In genomic region chr1:20380616-20381035, GRCh38 we compare ENCODE assay signal across 14 cellular contexts.
DNase-seq lines count a peak whose midpoint lies in the region; ATAC-seq, FAIRE-seq and TF ChIP-seq lines count a peak whose summit lies in the region.
"Had no signal": no experiment of that assay in that cellular context is flagged by ENCODE, and none has a peak within 500 bp of the region (broad histone marks: within the 10 kb centered on the region; RNA-seq: fewer than 3 reads in every experiment).

No MANE protein-coding gene starts in this region.

- no peak for TF ChIP-seq RAD21 in A549 (conservative IDR thresholded peaks at IDR 0.05 in 1 of 2, IDR thresholded peaks at IDR 0.05 in 1 of 2)

- H3K4me3 ChIP-seq in A549: no peak overlapping the region
- H3K4me3 ChIP-seq in GM23248: peak overlapping the region; percentile 18; the same call in 1 of the 2 replicates
- no peak overlapping the region for H3K4me3 ChIP-seq in kidney epithelial cell (ENCODE audit: low read depth, low read length)
- no peak overlapping the region for H3K4me3 ChIP-seq in mesendoderm (ENCODE audit: low read length)
- no peak overlapping the region for H3K4me3 ChIP-seq in coronary artery
- no peak overlapping the region for H3K4me3 ChIP-seq in mucosa of descending colon
- H3K4me3 ChIP-seq: tibial nerve had no signal

- H3K79me1 ChIP-seq in mesendoderm (ENCODE audit: low read length): no peaks in the 10 kb centered on the region

- DNase-seq in A549 (ENCODE audit: low read depth in 1 of 2, low spot score in 1 of 2) (peak; percentile 24 to 36), GM23248 (peak; percentile 93), kidney epithelial cell (ENCODE audit: low read depth) (peak; percentile 54), mesendoderm (no peak), OCI-M1 (lab: John Stamatoyannopoulos, UW) (no peak), coronary artery (ENCODE audit: low spot score) (no peak), mucosa of descending colon (no peak)
- peak in 1 of 2 donors; percentile 12 for DNase-seq in activated T-cell treated with anti-CD3 and anti-CD28 coated beads, Interleukin-2, amount 50 U/mL, for 72 hours
- DNase-seq: COR-L47; H7; stimulated activated CD4-positive, alpha-beta T cell treated with anti-CD3 and anti-CD28 coated beads, Interleukin-15, amount 100 ng/mL, for 24 hours; T-helper 1 cell had no signal

- H2BK120ac ChIP-seq in mesendoderm (ENCODE audit: low read depth, low read length): no peak overlapping the region

- 42% methylated on average over 8 of the region's 11 CpGs for WGBS in A549 (ENCODE audit: missing lambda C conversion rate)
- WGBS in GM23248 (ENCODE audit: low coverage in 1 of 2, low lambda C conversion rate in 2 of 2, missing lambda C conversion rate in 2 of 2), 2 experiments: 0 to 2% methylated on average over 11 of the region's 11 CpGs
- no CpG with 5 or more reads among the region's 11 CpGs for WGBS in mesendoderm (ENCODE audit: extremely low coverage, insufficient coverage, low lambda C conversion rate)

- CTCF ChIA-PET in A549 (lab: Yijun Ruan, JAX): interaction anchor here (1.0 to 4.2 kb wide), 7 partner anchors 9 to 168 kb away, joined by 4 to 26 read pairs (median 7); no protein-coding TSS in a partner anchor

- H3K27me3 Mint-ChIP-seq in activated T-cell treated with anti-CD3 and anti-CD28 coated beads, Interleukin-2, amount 50 U/mL, for 72 hours (ENCODE audit: low read depth): peaks cover 70% of the 10 kb centered on the region

- H3K36me3 Mint-ChIP-seq in activated T-cell treated with anti-CD3 and anti-CD28 coated beads, Interleukin-2, amount 50 U/mL, for 72 hours (ENCODE audit: insufficient read depth in 2 of 2): no peaks in the 10 kb centered on the region

- no peak overlapping the region for H3K4me3 Mint-ChIP-seq in activated T-cell treated with anti-CD3 and anti-CD28 coated beads, Interleukin-2, amount 50 U/mL, for 72 hours

- peak overlapping the region; percentile 47 for H2AFZ ChIP-seq in GM23248

- no peaks in the 10 kb centered on the region for H3K36me3 ChIP-seq in GM23248 (ENCODE audit: low read depth)
- no peaks in the 10 kb centered on the region for H3K36me3 ChIP-seq in kidney epithelial cell (ENCODE audit: control insufficient read depth, insufficient read depth, low read length)
- no peaks in the 10 kb centered on the region for H3K36me3 ChIP-seq in mesendoderm (ENCODE audit: control insufficient read depth, insufficient read depth, low read length)
- no peaks in the 10 kb centered on the region for H3K36me3 ChIP-seq in mucosa of descending colon (ENCODE audit: low read depth)
- H3K36me3 ChIP-seq: tibial nerve had no signal

- H3K56ac ChIP-seq in mesendoderm (ENCODE audit: low read length): no peak overlapping the region

- no peak overlapping the region for H2BK5ac ChIP-seq in mesendoderm (ENCODE audit: low read length)

- H3K27ac Mint-ChIP-seq in activated T-cell treated with anti-CD3 and anti-CD28 coated beads, Interleukin-2, amount 50 U/mL, for 72 hours: no peak overlapping the region

- in situ Hi-C loops in GM23248 (cut with MboI): no loop called here

- H3K4ac ChIP-seq in mesendoderm (ENCODE audit: low read depth, low read length): no peak overlapping the region

- no peak overlapping the region for H3K18ac ChIP-seq in mesendoderm (ENCODE audit: low read length)

- no peaks in the 10 kb centered on the region for H4K20me1 ChIP-seq in GM23248 (ENCODE audit: insufficient read depth)

- H3K9me2 ChIP-seq in GM23248 (ENCODE audit: insufficient read depth): no peaks in the 10 kb centered on the region

- peaks cover 28% of the 10 kb centered on the region for H3K27me3 ChIP-seq in GM23248 (replicated peaks; ENCODE audit: insufficient read depth)
- peaks cover 8% of the 10 kb centered on the region for H3K27me3 ChIP-seq in kidney epithelial cell (ENCODE audit: control insufficient read depth, insufficient read depth, low read length)
- H3K27me3 ChIP-seq in mesendoderm (ENCODE audit: insufficient read depth, low read length, poor library complexity): no peaks in the 10 kb centered on the region

- H3K4me1 ChIP-seq in A549 (peaks cover 28% of the 10 kb centered on the region), GM23248 (ENCODE audit: insufficient read depth) (peaks cover 20% of the 10 kb centered on the region), mesendoderm (ENCODE audit: control insufficient read depth, low read depth, low read length) (peaks cover 3% of the 10 kb centered on the region), mucosa of descending colon (ENCODE audit: low read depth) (no peaks in the 10 kb centered on the region)

- no peaks in the 10 kb centered on the region for H3K9me3 ChIP-seq in A549
- H3K9me3 ChIP-seq in GM23248 (ENCODE audit: low read depth): no peaks in the 10 kb centered on the region
- H3K9me3 ChIP-seq in mucosa of descending colon: no peaks in the 10 kb centered on the region
- H3K9me3 ChIP-seq: tibial nerve had no signal

- ATAC-seq in A549: peak; percentile 53 to 70
- ATAC-seq in activated T-cell treated with anti-CD3 and anti-CD28 coated beads, Interleukin-2, amount 50 U/mL, for 72 hours (replicated peaks in 1 of 2): peak; percentile 86 to 92
- no peak for ATAC-seq in mucosa of descending colon

- no peak for TF ChIP-seq POLR2A in A549 (IDR thresholded peaks at IDR 0.05; ENCODE audit: low read length)

- 0 out of 5 replicates have a peak, but pooled peaks of 1 of the 2 experiments have one; percentile 31 for TF ChIP-seq EP300 in A549 (IDR thresholded peaks at IDR 0.05)

- TF ChIP-seq CTCF in A549 (IDR thresholded peaks at IDR 0.05) (no peak), kidney epithelial cell (IDR thresholded peaks at IDR 0.05; ENCODE audit: insufficient read depth, low read length, poor library complexity, severe bottlenecking) (no peak), coronary artery (IDR thresholded peaks at IDR 0.05) (no peak), mucosa of descending colon (IDR thresholded peaks at IDR 0.05) (no peak)

- H3K27ac ChIP-seq in A549: peak overlapping the region; percentile 61 to 79
- H3K27ac ChIP-seq in GM23248: peak overlapping the region; percentile 21
- H3K27ac ChIP-seq in mesendoderm (ENCODE audit: low read depth, low read length): no peak overlapping the region
- H3K27ac ChIP-seq in coronary artery: no peak overlapping the region
- H3K27ac ChIP-seq: tibial nerve had no signal

- no peak for FAIRE-seq in A549 (lab: Jason Lieb, UNC)
- FAIRE-seq: endometrium had no signal

- no peak overlapping the region for H3K9ac ChIP-seq in GM23248
- no peak overlapping the region for H3K9ac ChIP-seq in mesendoderm (ENCODE audit: low read length)

- H3K4me1 Mint-ChIP-seq in activated T-cell treated with anti-CD3 and anti-CD28 coated beads, Interleukin-2, amount 50 U/mL, for 72 hours (ENCODE audit: low read depth): peaks cover 12% of the 10 kb centered on the region

- H3K79me2 ChIP-seq in GM23248 (ENCODE audit: insufficient read depth): no peaks in the 10 kb centered on the region
- no peaks in the 10 kb centered on the region for H3K79me2 ChIP-seq in mesendoderm (ENCODE audit: control insufficient read depth, insufficient read depth, low read length)

- POLR2A ChIA-PET in A549 (lab: Yijun Ruan, JAX): interaction anchor here (0.5 to 0.7 kb wide), 2 partner anchors 43 to 105 kb away, joined by 3 to 6 read pairs; partner anchors contain the start of gene CAMK2N1

- H3F3A ChIP-seq in GM23248 (ENCODE audit: insufficient read depth): peaks cover 14% of the 10 kb centered on the region

- no peak overlapping the region for H4K5ac ChIP-seq in mesendoderm (ENCODE audit: low read length)

- intact Hi-C loops in mucosa of descending colon (cut with DNase I, micrococcal nuclease): no loop called here

- H2BK15ac ChIP-seq in mesendoderm (replicated peaks; ENCODE audit: low read depth): no peak overlapping the region

- H2AK5ac ChIP-seq in mesendoderm (ENCODE audit: low read length): no peak overlapping the region

- H3K23ac ChIP-seq in mesendoderm (ENCODE audit: low read length): no peak overlapping the region

- H4K8ac ChIP-seq in mesendoderm (ENCODE audit: low read depth, low read length): no peak overlapping the region

- H3K9me3 Mint-ChIP-seq in activated T-cell treated with anti-CD3 and anti-CD28 coated beads, Interleukin-2, amount 50 U/mL, for 72 hours: peaks cover 0 to 3% of the 10 kb centered on the region in 2 donors

- H3K4me2 ChIP-seq in A549: peak overlapping the region; percentile 61
- peak overlapping the region; percentile 68 for H3K4me2 ChIP-seq in GM23248 (ENCODE audit: unreplicated experiment)
- no peak overlapping the region for H3K4me2 ChIP-seq in mesendoderm (ENCODE audit: low read length)

TF ChIP-seq in A549, 52 proteins besides CTCF, POLR2A, EP300 and RAD21:
- TF ChIP-seq MAZ (IDR thresholded peaks at IDR 0.05; ENCODE audit: borderline replicate concordance, low read depth, low read length) (no peak), FOSL2 (IDR thresholded peaks at IDR 0.05) (peak; percentile 39; the same call in 1 of the 2 replicates), FOSL2 (CRISPR knock-in tag; IDR thresholded peaks at IDR 0.05) (no peak), RARB (CRISPR knock-in tag; IDR thresholded peaks at IDR 0.05) (no peak), POLR2AphosphoS2 (conservative IDR thresholded peaks at IDR 0.05; ENCODE audit: low read length) (no peak), HOXB5 (CRISPR knock-in tag; IDR thresholded peaks at IDR 0.05) (no peak), RFX5 (IDR thresholded peaks at IDR 0.05) (no peak), JUNB (IDR thresholded peaks at IDR 0.05) (peak; percentile 51), SMC3 (IDR thresholded peaks at IDR 0.05) (0 out of 3 replicates have a peak, but pooled peaks have one; percentile 6), MAFK (IDR thresholded peaks at IDR 0.05; ENCODE audit: partially characterized antibody) (no peak), JUN (IDR thresholded peaks at IDR 0.05) (no peak), ZSCAN20 (CRISPR knock-in tag; IDR thresholded peaks at IDR 0.05) (no peak)
- TF ChIP-seq, protein P1, sequence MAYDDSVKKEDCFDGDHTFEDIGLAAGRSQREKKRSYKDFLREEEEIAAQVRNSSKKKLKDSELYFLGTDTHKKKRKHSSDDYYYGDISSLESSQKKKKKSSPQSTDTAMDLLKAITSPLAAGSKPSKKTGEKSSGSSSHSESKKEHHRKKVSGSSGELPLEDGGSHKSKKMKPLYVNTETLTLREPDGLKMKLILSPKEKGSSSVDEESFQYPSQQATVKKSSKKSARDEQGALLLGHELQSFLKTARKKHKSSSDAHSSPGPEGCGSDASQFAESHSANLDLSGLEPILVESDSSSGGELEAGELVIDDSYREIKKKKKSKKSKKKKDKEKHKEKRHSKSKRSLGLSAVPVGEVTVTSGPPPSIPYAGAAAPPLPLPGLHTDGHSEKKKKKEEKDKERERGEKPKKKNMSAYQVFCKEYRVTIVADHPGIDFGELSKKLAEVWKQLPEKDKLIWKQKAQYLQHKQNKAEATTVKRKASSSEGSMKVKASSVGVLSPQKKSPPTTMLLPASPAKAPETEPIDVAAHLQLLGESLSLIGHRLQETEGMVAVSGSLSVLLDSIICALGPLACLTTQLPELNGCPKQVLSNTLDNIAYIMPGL (CRISPR knock-in tag; IDR thresholded peaks at IDR 0.05; ENCODE audit: borderline replicate concordance): no peak

Comparison
In these comparisons a context has a peak if more than half of its experiments do, and no peak if none do; other contexts are left out.
1. DNase-seq: peak in A549 (2 of 2), GM23248 (single experiment) and kidney epithelial cell (single experiment); none in mesendoderm (single experiment), OCI-M1 (single experiment), coronary artery (single experiment) and mucosa of descending colon (0 of 3).
2. H3K27ac ChIP-seq: peak in A549 (2 of 2) and GM23248 (single experiment); none in mesendoderm (single experiment) and coronary artery (0 of 2).